15 cellular contexts compared by ENCODE assay signal in the genomic region with DNA sequence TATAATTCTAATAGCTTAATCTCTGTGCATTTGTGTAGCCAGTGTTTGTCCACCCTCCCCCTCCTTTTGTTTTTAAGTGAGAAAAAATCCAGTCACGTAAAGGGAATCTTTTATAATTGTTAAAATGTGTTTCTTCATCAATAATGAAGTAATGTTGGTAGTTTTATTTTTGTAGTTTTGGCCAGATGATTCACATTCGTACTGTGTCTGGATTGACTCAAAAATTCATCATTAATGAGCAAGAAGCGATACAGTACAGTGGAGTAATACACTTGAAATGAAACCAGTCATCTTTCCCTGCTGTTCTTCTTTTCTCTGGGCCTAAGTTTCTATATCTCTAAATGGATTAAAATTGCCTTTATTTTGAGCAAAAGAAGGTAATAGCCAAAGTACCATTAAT.
DNase-seq lines count a peak whose midpoint lies in the region; ATAC-seq, FAIRE-seq and TF ChIP-seq lines count a peak whose summit lies in the region.
"Had no signal": no experiment of that assay in that cellular context is flagged by ENCODE, and none has a peak within 500 bp of the region (broad histone marks: within the 10 kb centered on the region; RNA-seq: fewer than 3 reads in every experiment).

No MANE protein-coding gene starts in this region.

- intact Hi-C loops in sigmoid colon (cut with DNase I) = no loop called here

- peaks cover 0 to 7% (median 0%) of the 10 kb centered on the region in 4 donors for H3K4me1 ChIP-seq in sigmoid colon
- H3K4me1 ChIP-seq: prostate gland had no signal

- TF ChIP-seq EP300 in sigmoid colon (IDR thresholded peaks at IDR 0.05) = no peak

- WGBS in sigmoid colon, 2 donors = 81 to 93% methylated on average over 3 of the region's 3 CpGs

- no peak for TF ChIP-seq POLR2A in H54 (IDR thresholded peaks at IDR 0.05; ENCODE audit: low read depth, low read length)
- TF ChIP-seq POLR2A in sigmoid colon (IDR thresholded peaks at IDR 0.05) = no peak

- no peaks in the 10 kb centered on the region for H3K36me3 ChIP-seq in sigmoid colon
- H3K36me3 ChIP-seq: prostate gland had no signal

- peak; percentile 88 for FAIRE-seq in H54 (lab: Jason Lieb, UNC)

- no peaks in the 10 kb centered on the region for H3K9me3 ChIP-seq in sigmoid colon
- H3K9me3 ChIP-seq: prostate gland had no signal

- no peak for DNase-seq in H54 (ENCODE audit: insufficient read length, low spot score)
- DNase-seq in astrocyte of the hippocampus (ENCODE audit: low read depth, low spot score) = peak; percentile 33
- peak; percentile 81 for DNase-seq in fibroblast of the aortic adventitia (ENCODE audit: low read depth)
- DNase-seq in stromal cell of bone marrow (ENCODE audit: low read depth) = peak; percentile 58
- no peak for DNase-seq in sigmoid colon
- DNase-seq: activated CD4-positive, alpha-beta T cell treated with anti-CD3 and anti-CD28 coated beads for 4 hours; cerebellar nuclear complex; hypothalamus; Kasumi-1; NCI-H226; NK-92 treated with Interleukin-12 subunit alpha and Interleukin-12 subunit beta, amount 100 ng/mL, for 24 hours had no signal

- no peaks in the 10 kb centered on the region for H3K27me3 ChIP-seq in sigmoid colon

- ATAC-seq in GM21381 (IDR thresholded peaks at IDR 0.05; ENCODE audit: unreplicated experiment) (no peak), HG02763 (IDR thresholded peaks at IDR 0.05; ENCODE audit: unreplicated experiment) (no peak)
- ATAC-seq: activated naive CD4-positive, alpha-beta T cell treated with anti-CD3 and anti-CD28 coated beads, Interleukin-2, amount 50 U/mL, for 72 hours had no signal

- H3K4me3 ChIP-seq in fibroblast of the aortic adventitia (ENCODE audit: low read depth, low read length) (no peak overlapping the region), sigmoid colon (no peak overlapping the region)
- H3K4me3 ChIP-seq: prostate gland had no signal

- TF ChIP-seq CTCF in fibroblast of the aortic adventitia (IDR thresholded peaks at IDR 0.05; ENCODE audit: insufficient read depth, low read length) (no peak), sigmoid colon (IDR thresholded peaks at IDR 0.05) (no peak)

- no peak overlapping the region for H3K27ac ChIP-seq in sigmoid colon
- H3K27ac ChIP-seq: prostate gland had no signal

Comparison
In these comparisons a context has a peak if more than half of its experiments do, and no peak if none do; other contexts are left out.
1. DNase-seq: peak in astrocyte of the hippocampus (single experiment), fibroblast of the aortic adventitia (single experiment) and stromal cell of bone marrow (single experiment); none in H54 (single experiment) and sigmoid colon (single experiment).